15 cellular contexts compared by ENCODE assay signal in the genomic region with DNA sequence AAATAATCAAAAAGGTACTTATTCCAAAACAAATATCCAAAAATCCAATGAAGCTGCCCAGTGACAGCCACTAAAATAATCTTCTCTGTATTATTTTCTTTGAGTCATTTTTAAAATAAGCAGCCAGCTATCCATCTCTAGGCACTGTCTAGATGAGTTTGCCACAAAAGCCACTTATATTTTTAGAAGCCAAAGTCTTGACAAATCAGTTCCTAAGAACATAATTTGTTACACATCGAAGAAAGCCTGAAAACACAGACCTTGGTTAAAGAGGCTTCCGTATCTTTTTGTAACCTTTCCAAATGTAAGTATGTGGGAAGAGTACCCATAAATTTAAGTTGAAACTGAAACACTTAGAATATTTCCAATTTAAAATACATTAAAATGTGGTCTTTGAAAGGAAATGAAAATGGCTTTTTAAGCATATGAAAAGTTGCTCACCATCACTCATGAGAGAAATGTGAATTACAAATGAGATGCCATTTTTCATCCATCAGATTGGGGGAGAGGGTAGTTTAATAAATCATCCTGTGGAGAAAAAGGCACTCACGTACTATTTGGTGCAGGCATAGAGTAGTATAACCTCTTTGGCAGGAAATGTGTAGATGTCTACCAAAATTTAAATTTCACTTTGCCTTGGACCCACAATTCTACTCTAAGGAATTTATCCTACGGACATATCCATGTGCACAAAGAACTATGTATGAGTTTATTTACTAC.
A peak's percentile ranks its signal among the peaks of the same experiment; 100 is the strongest.
DNase-seq lines count a peak whose midpoint lies in the region; ATAC-seq and TF ChIP-seq lines count a peak whose summit lies in the region.
"Had no signal": no experiment of that assay in that cellular context is flagged by ENCODE, and none has a peak within 500 bp of the region (broad histone marks: within the 10 kb centered on the region; RNA-seq: fewer than 3 reads in every experiment).

No MANE protein-coding gene starts in this region.

- H3K36me3 Mint-ChIP-seq in activated naive CD8-positive, alpha-beta T cell treated with anti-CD3 and anti-CD28 coated beads for 36 hours, result peaks cover 16% of the 10 kb centered on the region
- peaks cover 3% of the 10 kb centered on the region for H3K36me3 Mint-ChIP-seq in nephron (ENCODE audit: low read depth)
- H3K36me3 Mint-ChIP-seq in activated CD8-positive, alpha-beta memory T cell treated with anti-CD3 and anti-CD28 coated beads, Interleukin-2, amount 10 ng/mL, durations not matched to agents 7 days and 5 days, result peaks cover 27% of the 10 kb centered on the region

- peak overlapping the region; percentile 9 for H3K4me3 Mint-ChIP-seq in activated naive CD8-positive, alpha-beta T cell treated with anti-CD3 and anti-CD28 coated beads for 36 hours
- H3K4me3 Mint-ChIP-seq in nephron, result no peak overlapping the region
- no peak overlapping the region for H3K4me3 Mint-ChIP-seq in activated CD8-positive, alpha-beta memory T cell treated with anti-CD3 and anti-CD28 coated beads, Interleukin-2, amount 10 ng/mL, durations not matched to agents 7 days and 5 days
- H3K4me3 Mint-ChIP-seq: B cell had no signal

- WGBS in spleen, 5 donors, result 50 to 63% (median 54%) methylated on average over 4 of the region's 4 CpGs

- H3K4me3 ChIP-seq in spleen, result no peak overlapping the region
- H3K4me3 ChIP-seq: K562 had no signal

- peak; percentile 4 for DNase-seq in EL
- DNase-seq in activated naive CD8-positive, alpha-beta T cell treated with anti-CD3 and anti-CD28 coated beads for 36 hours, result no peak
- DNase-seq in activated CD8-positive, alpha-beta memory T cell treated with anti-CD3 and anti-CD28 coated beads, Interleukin-2, amount 10 ng/mL, durations not matched to agents 7 days and 5 days, result no peak
- DNase-seq in spleen, result no peak
- no peak for DNase-seq in NCI-H2196 treated with DMSO at 0.1 percent for 48 hours (lab: John Stamatoyannopoulos, UW; ENCODE audit: unreplicated experiment)
- DNase-seq in cerebellar cortex (ENCODE audit: low spot score), result no peak
- DNase-seq: foreskin melanocyte, NCI-H2227 treated with DMSO at 0.1 percent for 48 hours, small intestine, trophoblast cell had no signal

- H3K27me3 ChIP-seq in spleen (replicated peaks in 1 of 7), result no peaks in the 10 kb centered on the region

- peak; percentile 45 for ATAC-seq in HG02798 (IDR thresholded peaks at IDR 0.05; ENCODE audit: poor library complexity, unreplicated experiment)
- no peak for ATAC-seq in activated CD8-positive, alpha-beta memory T cell treated with anti-CD3 and anti-CD28 coated beads, Interleukin-2, amount 10 ng/mL, durations not matched to agents 7 days and 5 days
- ATAC-seq: K562 had no signal

- TF ChIP-seq CTCF in nephron (IDR thresholded peaks at IDR 0.05; ENCODE audit: unreplicated experiment in 3 of 3) (no peak), spleen (IDR thresholded peaks at IDR 0.05 in 8 of 11, conservative IDR thresholded peaks at IDR 0.05 in 3 of 11) (no peak)

- CTCF ChIA-PET in activated CD8-positive, alpha-beta memory T cell treated with anti-CD3 and anti-CD28 coated beads, Interleukin-2, amount 10 ng/mL, durations not matched to agents 7 days and 5 days (lab: Charles Lee), result interaction anchor here (1.1 kb wide), 1 partner anchor 83 kb away, joined by 3 read pairs; no protein-coding TSS in a partner anchor

- no peak overlapping the region for H3K27ac ChIP-seq in spleen
- H3K27ac ChIP-seq: VCaP had no signal

- no peaks in the 10 kb centered on the region for H3K36me3 ChIP-seq in spleen

- no peak for TF ChIP-seq POLR2A in spleen (IDR thresholded peaks at IDR 0.05)

- H3K4me1 ChIP-seq in spleen, result no peaks in the 10 kb centered on the region

- intact Hi-C loops in spleen (cut with DNase I; ENCODE audit: low total_unique reads), result no loop called here

- H3K9me3 Mint-ChIP-seq in activated naive CD8-positive, alpha-beta T cell treated with anti-CD3 and anti-CD28 coated beads for 36 hours, result no peaks in the 10 kb centered on the region
- H3K9me3 Mint-ChIP-seq in nephron, result no peaks in the 10 kb centered on the region
- no peaks in the 10 kb centered on the region for H3K9me3 Mint-ChIP-seq in activated CD8-positive, alpha-beta memory T cell treated with anti-CD3 and anti-CD28 coated beads, Interleukin-2, amount 10 ng/mL, durations not matched to agents 7 days and 5 days (ENCODE audit: low read depth)

- no peaks in the 10 kb centered on the region for H3K27me3 Mint-ChIP-seq in activated naive CD8-positive, alpha-beta T cell treated with anti-CD3 and anti-CD28 coated beads for 36 hours
- H3K27me3 Mint-ChIP-seq in nephron (ENCODE audit: low read depth), result peaks cover 5% of the 10 kb centered on the region
- H3K27me3 Mint-ChIP-seq in activated CD8-positive, alpha-beta memory T cell treated with anti-CD3 and anti-CD28 coated beads, Interleukin-2, amount 10 ng/mL, durations not matched to agents 7 days and 5 days, result no peaks in the 10 kb centered on the region

- no peaks in the 10 kb centered on the region for H3K9me3 ChIP-seq in spleen

- peaks cover 46% of the 10 kb centered on the region for H3K4me1 Mint-ChIP-seq in activated naive CD8-positive, alpha-beta T cell treated with anti-CD3 and anti-CD28 coated beads for 36 hours
- peaks cover 51% of the 10 kb centered on the region for H3K4me1 Mint-ChIP-seq in nephron
- peaks cover 21% of the 10 kb centered on the region for H3K4me1 Mint-ChIP-seq in activated CD8-positive, alpha-beta memory T cell treated with anti-CD3 and anti-CD28 coated beads, Interleukin-2, amount 10 ng/mL, durations not matched to agents 7 days and 5 days
- H3K4me1 Mint-ChIP-seq: B cell had no signal

- peak overlapping the region; percentile 59 for H3K27ac Mint-ChIP-seq in activated naive CD8-positive, alpha-beta T cell treated with anti-CD3 and anti-CD28 coated beads for 36 hours
- peak overlapping the region; percentile 9 to 92 (median 84) for H3K27ac Mint-ChIP-seq in nephron
- no peak overlapping the region for H3K27ac Mint-ChIP-seq in activated CD8-positive, alpha-beta memory T cell treated with anti-CD3 and anti-CD28 coated beads, Interleukin-2, amount 10 ng/mL, durations not matched to agents 7 days and 5 days
- H3K27ac Mint-ChIP-seq: B cell had no signal
